8 cellular contexts compared by ENCODE assay signal in genomic region chr1:159009704-159010361, GRCh38. TPM values are rescaled to one million over a fixed set of nuclear protein-coding genes. Genes with fewer than 3 reads are reported as not detected.
DNase-seq lines count a peak whose midpoint lies in the region; ATAC-seq and TF ChIP-seq lines count a peak whose summit lies in the region.

Gene IFI16 (plus strand): TSS chr1:159009907. CDS start chr1:159014681, 4,774 bp downstream.

- peaks cover 0 to 79% (median 33%) of the 10 kb centered on the region in 4 donors for H3K4me1 ChIP-seq in tibial nerve

- no peaks in the 10 kb centered on the region for H3K27me3 ChIP-seq in tibial nerve

- no peaks in the 10 kb centered on the region for H3K27me3 Mint-ChIP-seq in natural killer cell (ENCODE audit: low read depth in 2 of 2)

- H3K27ac ChIP-seq in tibial nerve: peak within 1 kb of the TSS; percentile 78 to 98 (median 90)

- peak within 1 kb of the TSS; percentile 98 for H3K4me3 Mint-ChIP-seq in natural killer cell

- H3K4me3 ChIP-seq in tibial nerve: peak within 1 kb of the TSS; percentile 45 to 62 (median 52)

- no peaks in the 10 kb centered on the region for H3K9me3 ChIP-seq in tibial nerve

- ATAC-seq in GM18499 (IDR thresholded peaks at IDR 0.05; ENCODE audit: insufficient read depth, unreplicated experiment) (peak; percentile 45), HG02610 (IDR thresholded peaks at IDR 0.05; ENCODE audit: unreplicated experiment) (peak; percentile 72), natural killer cell (peak; percentile 59 to 82 (median 67))

- peaks cover 14% of the 10 kb centered on the region for H3K36me3 Mint-ChIP-seq in natural killer cell

- TF ChIP-seq POLR2A in erythroblast (IDR thresholded peaks at IDR 0.05; ENCODE audit: low read length) (no peak), tibial nerve (IDR thresholded peaks at IDR 0.05) (peak; percentile 65 to 71)

- peak in 1 of 2 donors; percentile 95 for TF ChIP-seq EP300 in tibial nerve (IDR thresholded peaks at IDR 0.05)

- DNase-seq in NCI-H2029 treated with DMSO at 0.1 percent for 48 hours (lab: John Stamatoyannopoulos, UW): peak; percentile 48
- peak; percentile 48 for DNase-seq in activated CD8-positive, alpha-beta memory T cell treated with anti-CD3 and anti-CD28 coated beads, Interleukin-2, amount 50 U/mL, for 1 hour (ENCODE audit: extremely low read depth)
- DNase-seq in erythroblast (lab: John Stamatoyannopoulos, UW): peak; percentile 11 to 43
- DNase-seq in natural killer cell: peak; percentile 31
- DNase-seq in tibial nerve (ENCODE audit: low spot score in 2 of 2): peak in 1 of 2 donors; percentile 74
- DNase-seq in effector CD8-positive, alpha-beta T cell (lab: John Stamatoyannopoulos, UW): no peak

- H3K4me1 Mint-ChIP-seq in natural killer cell: peaks cover 80 to 86% of the 10 kb centered on the region in 2 donors

- peaks cover 0 to 2% (median 0%) of the 10 kb centered on the region in 3 donors for H3K36me3 ChIP-seq in tibial nerve

- intact Hi-C loops in natural killer cell (cut with micrococcal nuclease): loop anchor here (1.0 to 2.0 kb wide), 4 partner anchors 31 to 191 kb away; partner anchors contain the start of gene AIM2

- H3K9me3 Mint-ChIP-seq in natural killer cell: no peaks in the 10 kb centered on the region

- no peak for TF ChIP-seq CTCF in natural killer cell (IDR thresholded peaks at IDR 0.05)
- peak in 1 of 5 experiments; percentile 10 for TF ChIP-seq CTCF in tibial nerve (IDR thresholded peaks at IDR 0.05)

- 1 to 3% methylated on average over 5 of the region's 5 CpGs for WGBS in tibial nerve, 2 donors

- peak within 1 kb of the TSS; percentile 94 to 95 for H3K27ac Mint-ChIP-seq in natural killer cell

RNA-seq across cellular contexts. Expression of gene IFI16, which starts in this region (rescaled TPM):
- total RNA-seq in natural killer cell: 100 to 1,000 TPM; 141 to 218 (median 151) TPM
- total RNA-seq in tibial nerve: 100 to 1,000 TPM in 3 of 4 donors, 10 to 100 TPM in 1; 63.2 to 121 (median 108) TPM
